In the genomic region with DNA sequence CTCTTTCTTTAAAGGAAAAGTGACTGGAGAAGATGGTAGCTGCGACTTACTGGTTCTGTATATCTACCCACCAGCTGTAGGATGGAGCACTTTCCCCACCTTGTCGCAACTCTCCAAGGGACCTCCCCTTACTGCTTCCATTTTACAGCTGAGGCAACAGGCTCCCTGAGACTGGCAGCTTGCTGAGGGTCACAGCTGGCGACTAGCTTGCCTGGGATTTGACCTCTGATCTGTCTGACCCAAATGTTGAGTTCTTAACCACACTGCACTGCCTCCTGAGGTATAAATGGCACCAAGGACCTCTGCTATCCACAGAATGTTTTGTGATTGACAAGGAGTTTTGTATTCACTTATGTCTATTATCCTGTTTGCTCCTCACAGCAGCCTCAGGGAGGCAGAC, we compare ENCODE assay signal across 17 cellular contexts.
DNase-seq lines count a peak whose midpoint lies in the region; ATAC-seq and TF ChIP-seq lines count a peak whose summit lies in the region.
"Had no signal": no experiment of that assay in that cellular context is flagged by ENCODE, and none has a peak within 500 bp of the region (broad histone marks: within the 10 kb centered on the region; RNA-seq: fewer than 3 reads in every experiment).

No MANE protein-coding gene starts in this region.

- CTCF ChIA-PET in CD8-positive, alpha-beta memory T cell (lab: Charles Lee) = interaction anchor here (1.1 to 2.5 kb wide), 8 partner anchors 8 to 306 kb away, joined by 3 to 7 read pairs (median 4); a partner anchor contains a TSS
- CTCF ChIA-PET in activated CD8-positive, alpha-beta memory T cell treated with anti-CD3 and anti-CD28 coated beads, Interleukin-2, amount 10 ng/mL, durations not matched to agents 7 days and 5 days (lab: Charles Lee) = interaction anchor here (0.8 to 7.3 kb wide), 6 partner anchors 12 to 283 kb away, joined by 3 to 63 read pairs (median 8); a partner anchor contains a TSS

- H3K27ac Mint-ChIP-seq in CD8-positive, alpha-beta memory T cell = peak overlapping the region in 6 of 8 donors; percentile 47 to 97 (median 94)
- H3K27ac Mint-ChIP-seq in naive B cell = peak overlapping the region; percentile 86 to 99 (median 98)
- no peak overlapping the region for H3K27ac Mint-ChIP-seq in activated CD8-positive, alpha-beta memory T cell treated with anti-CD3 and anti-CD28 coated beads, Interleukin-2, amount 10 ng/mL, durations not matched to agents 7 days and 5 days
- H3K27ac Mint-ChIP-seq: nephron; stimulated activated naive CD8-positive, alpha-beta T cell treated with anti-CD3 and anti-CD28 coated beads, Interleukin-15, Interleukin-2, amounts not matched to agents 100 ng/mL and 50 ng/mL, for 24 hours had no signal

- H3K36me3 Mint-ChIP-seq in CD8-positive, alpha-beta memory T cell = peaks cover 0 to 1% (median 0%) of the 10 kb centered on the region in 3 donors
- H3K36me3 Mint-ChIP-seq in naive B cell = peaks cover 0 to 9% of the 10 kb centered on the region in 2 donors
- H3K36me3 Mint-ChIP-seq in activated CD8-positive, alpha-beta memory T cell treated with anti-CD3 and anti-CD28 coated beads, Interleukin-2, amount 10 ng/mL, durations not matched to agents 7 days and 5 days = peaks cover 5% of the 10 kb centered on the region
- H3K36me3 Mint-ChIP-seq: CD14-positive monocyte had no signal

- 94% methylated on average over 3 of the region's 3 CpGs for WGBS in suprapubic skin

- POLR2A ChIA-PET in CD8-positive, alpha-beta memory T cell (lab: Charles Lee) = interaction anchor here (1.1 kb wide), 1 partner anchor 14 kb away, joined by 4 read pairs; no protein-coding TSS in a partner anchor

- intact Hi-C loops in breast epithelium (cut with DNase I; ENCODE audit: low total_unique reads) = no loop called here

- H3K4me1 ChIP-seq in CD8-positive, alpha-beta memory T cell (ENCODE audit: insufficient read depth, low read length) = peaks cover 72% of the 10 kb centered on the region
- H3K4me1 ChIP-seq in breast epithelium (peaks cover 11 to 46% of the 10 kb centered on the region in 2 donors), suprapubic skin (peaks cover 74% of the 10 kb centered on the region)

- DNase-seq in CD8-positive, alpha-beta memory T cell = no peak
- DNase-seq in breast epithelium (ENCODE audit: low spot score in 2 of 2) = no peak
- no peak for DNase-seq in naive B cell
- no peak for DNase-seq in suprapubic skin (ENCODE audit: low spot score in 2 of 2)
- no peak for DNase-seq in activated CD8-positive, alpha-beta memory T cell treated with anti-CD3 and anti-CD28 coated beads, Interleukin-2, amount 10 ng/mL, durations not matched to agents 7 days and 5 days
- DNase-seq in NCI-H1092 treated with DMSO at 0.1 percent for 48 hours (lab: John Stamatoyannopoulos, UW) = no peak
- DNase-seq: central memory CD4-positive, alpha-beta T cell; NCI-H1436 treated with DMSO at 0.1 percent for 48 hours had no signal

- TF ChIP-seq POLR2A in breast epithelium (IDR thresholded peaks at IDR 0.05) (no peak), suprapubic skin (IDR thresholded peaks at IDR 0.05) (no peak)

- no peaks in the 10 kb centered on the region for H3K9me3 ChIP-seq in CD8-positive, alpha-beta memory T cell (ENCODE audit: low read length)
- H3K9me3 ChIP-seq in breast epithelium = no peaks in the 10 kb centered on the region
- no peaks in the 10 kb centered on the region for H3K9me3 ChIP-seq in suprapubic skin
- H3K9me3 ChIP-seq: SK-N-SH had no signal

- H3K4me3 Mint-ChIP-seq in CD8-positive, alpha-beta memory T cell = peak overlapping the region in 1 of 7 donors; percentile 83
- H3K4me3 Mint-ChIP-seq in naive B cell = peak overlapping the region in 6 of 8 donors; percentile 42 to 88 (median 70)
- H3K4me3 Mint-ChIP-seq in activated CD8-positive, alpha-beta memory T cell treated with anti-CD3 and anti-CD28 coated beads, Interleukin-2, amount 10 ng/mL, durations not matched to agents 7 days and 5 days = no peak overlapping the region
- H3K4me3 Mint-ChIP-seq: activated naive CD4-positive, alpha-beta T cell treated with anti-CD3 and anti-CD28 coated beads, Interleukin-2, amount 10 ng/mL, durations not matched to agents 7 days and 5 days; CD14-positive monocyte; nephron; stimulated activated naive CD8-positive, alpha-beta T cell treated with anti-CD3 and anti-CD28 coated beads, Interleukin-15, Interleukin-2, amounts not matched to agents 100 ng/mL and 50 ng/mL, for 24 hours had no signal

- no peaks in the 10 kb centered on the region for H3K36me3 ChIP-seq in CD8-positive, alpha-beta memory T cell (ENCODE audit: insufficient read depth, low read length)
- H3K36me3 ChIP-seq in breast epithelium (no peaks in the 10 kb centered on the region), suprapubic skin (no peaks in the 10 kb centered on the region)
- H3K36me3 ChIP-seq: WERI-Rb-1 had no signal

- no peak overlapping the region for H3K27ac ChIP-seq in CD8-positive, alpha-beta memory T cell (ENCODE audit: low read depth, low read length)
- H3K27ac ChIP-seq in breast epithelium (peak overlapping the region; percentile 95 to 96), suprapubic skin (peak overlapping the region; percentile 98)
- H3K27ac ChIP-seq: HL-60, WERI-Rb-1 had no signal

- ATAC-seq in naive B cell (ENCODE audit: low read depth in 2 of 2) (no peak), HG03045 (IDR thresholded peaks at IDR 0.05; ENCODE audit: unreplicated experiment) (no peak)
- no peak for ATAC-seq in activated CD8-positive, alpha-beta memory T cell treated with anti-CD3 and anti-CD28 coated beads, Interleukin-2, amount 10 ng/mL, durations not matched to agents 7 days and 5 days

- no peaks in the 10 kb centered on the region for H3K27me3 ChIP-seq in CD8-positive, alpha-beta memory T cell (ENCODE audit: insufficient read depth, low read length, poor library complexity, severe bottlenecking)
- no peaks in the 10 kb centered on the region for H3K27me3 ChIP-seq in breast epithelium
- H3K27me3 ChIP-seq in suprapubic skin = no peaks in the 10 kb centered on the region

- no peak for TF ChIP-seq CTCF in breast epithelium (IDR thresholded peaks at IDR 0.05)
- no peak for TF ChIP-seq CTCF in suprapubic skin (IDR thresholded peaks at IDR 0.05)

- TF ChIP-seq EP300 in suprapubic skin (IDR thresholded peaks at IDR 0.05) = no peak

- no peaks in the 10 kb centered on the region for H3K9me3 Mint-ChIP-seq in CD8-positive, alpha-beta memory T cell
- peaks cover 0 to 6% (median 0%) of the 10 kb centered on the region in 7 donors for H3K9me3 Mint-ChIP-seq in naive B cell
- no peaks in the 10 kb centered on the region for H3K9me3 Mint-ChIP-seq in activated CD8-positive, alpha-beta memory T cell treated with anti-CD3 and anti-CD28 coated beads, Interleukin-2, amount 10 ng/mL, durations not matched to agents 7 days and 5 days (ENCODE audit: low read depth)
- H3K9me3 Mint-ChIP-seq: nephron; stimulated activated naive CD8-positive, alpha-beta T cell treated with anti-CD3 and anti-CD28 coated beads, Interleukin-15, Interleukin-2, amounts not matched to agents 100 ng/mL and 50 ng/mL, for 24 hours had no signal

- H3K4me1 Mint-ChIP-seq in CD8-positive, alpha-beta memory T cell = peaks cover 77 to 82% (median 79%) of the 10 kb centered on the region in 3 donors
- peaks cover 85 to 94% (median 87%) of the 10 kb centered on the region in 3 donors for H3K4me1 Mint-ChIP-seq in naive B cell
- peaks cover 70% of the 10 kb centered on the region for H3K4me1 Mint-ChIP-seq in activated CD8-positive, alpha-beta memory T cell treated with anti-CD3 and anti-CD28 coated beads, Interleukin-2, amount 10 ng/mL, durations not matched to agents 7 days and 5 days

- no peak overlapping the region for H3K4me3 ChIP-seq in CD8-positive, alpha-beta memory T cell (ENCODE audit: low read length)
- H3K4me3 ChIP-seq in breast epithelium = peak overlapping the region; percentile 38 to 64 (median 50)
- peak overlapping the region; percentile 47 for H3K4me3 ChIP-seq in suprapubic skin
- H3K4me3 ChIP-seq: GM12878 had no signal

- H3K27me3 Mint-ChIP-seq in CD8-positive, alpha-beta memory T cell = peaks cover 0 to 3% of the 10 kb centered on the region in 2 donors
- H3K27me3 Mint-ChIP-seq in naive B cell = no peaks in the 10 kb centered on the region
- no peaks in the 10 kb centered on the region for H3K27me3 Mint-ChIP-seq in activated CD8-positive, alpha-beta memory T cell treated with anti-CD3 and anti-CD28 coated beads, Interleukin-2, amount 10 ng/mL, durations not matched to agents 7 days and 5 days
- H3K27me3 Mint-ChIP-seq: stimulated activated naive CD8-positive, alpha-beta T cell treated with anti-CD3 and anti-CD28 coated beads, Interleukin-15, Interleukin-2, amounts not matched to agents 100 ng/mL and 50 ng/mL, for 24 hours had no signal
